8 cellular contexts compared by ENCODE assay signal in genomic region chrX:1661048-1661921, GRCh38. TPM values are rescaled to one million over a fixed set of nuclear protein-coding genes. Genes with fewer than 3 reads are reported as not detected.
DNase-seq lines count a peak whose midpoint lies in the region; ATAC-seq and TF ChIP-seq lines count a peak whose summit lies in the region.

No MANE protein-coding gene starts in this region.

- H3K4me3 ChIP-seq in DOHH2 (ENCODE audit: low read length) (peak overlapping the region; percentile 91), NT2/D1 (ENCODE audit: insufficient read length, low read depth) (no peak overlapping the region), thymus (ENCODE audit: low read length) (peak overlapping the region; percentile 41), ovary (no peak overlapping the region)

- TF ChIP-seq CTCF in DOHH2 (IDR thresholded peaks at IDR 0.05; ENCODE audit: low read depth, low read length, poor library complexity, severe bottlenecking) (no peak), ovary (IDR thresholded peaks at IDR 0.05) (no peak)

- peaks cover 9% of the 10 kb centered on the region for H3K36me3 ChIP-seq in DOHH2 (ENCODE audit: control insufficient read depth, low read length)
- no peaks in the 10 kb centered on the region for H3K36me3 ChIP-seq in NT2/D1 (ENCODE audit: insufficient read depth, insufficient read length, low read length)
- H3K36me3 ChIP-seq in thymus (ENCODE audit: control insufficient read depth, insufficient read depth) = no peaks in the 10 kb centered on the region
- no peaks in the 10 kb centered on the region for H3K36me3 ChIP-seq in ovary

- peaks cover 38% of the 10 kb centered on the region for H3K4me1 ChIP-seq in DOHH2 (ENCODE audit: control insufficient read depth, low read length)
- H3K4me1 ChIP-seq in NT2/D1 (ENCODE audit: insufficient read depth, insufficient read length) = peaks cover 2% of the 10 kb centered on the region
- H3K4me1 ChIP-seq in thymus (ENCODE audit: control insufficient read depth, insufficient read depth, low read length) = peaks cover 2% of the 10 kb centered on the region
- no peaks in the 10 kb centered on the region for H3K4me1 ChIP-seq in ovary (ENCODE audit: insufficient read depth)

- no peak for TF ChIP-seq EP300 in ovary (IDR thresholded peaks at IDR 0.05)

- no peak overlapping the region for H3K9ac ChIP-seq in NT2/D1 (ENCODE audit: insufficient read length, low read depth)

- 81% methylated on average over 16 of the region's 16 CpGs for WGBS in thymus
- WGBS in ovary, 3 donors = 72 to 74% (median 73%) methylated on average over 16 of the region's 16 CpGs

- no peaks in the 10 kb centered on the region for H4K20me1 ChIP-seq in DOHH2 (ENCODE audit: control insufficient read depth, insufficient read depth, low read depth, low read length)

- peaks cover 56% of the 10 kb centered on the region for H3K79me2 ChIP-seq in DOHH2 (ENCODE audit: control insufficient read depth, low read length)

- H3K27ac ChIP-seq in DOHH2 (ENCODE audit: low read depth, low read length) = peak overlapping the region; percentile 79
- H3K27ac ChIP-seq in thymus (ENCODE audit: low read depth) = peak overlapping the region; percentile 76
- no peak overlapping the region for H3K27ac ChIP-seq in ovary

- ATAC-seq in GM21528 (IDR thresholded peaks at IDR 0.05; ENCODE audit: low FRiP score, unreplicated experiment) (peak; percentile 88), GM19397 (IDR thresholded peaks at IDR 0.05; ENCODE audit: unreplicated experiment) (no peak)

- peak overlapping the region; percentile 75 for H3K4me2 ChIP-seq in DOHH2 (ENCODE audit: low read length)

- no peaks in the 10 kb centered on the region for H3K9me3 ChIP-seq in DOHH2 (ENCODE audit: control insufficient read depth, insufficient read depth, low read length)
- H3K9me3 ChIP-seq in NT2/D1 (ENCODE audit: insufficient read depth, low read length) = peaks cover 4% of the 10 kb centered on the region; the same call in 1 of the 2 replicates
- no peaks in the 10 kb centered on the region for H3K9me3 ChIP-seq in thymus (ENCODE audit: control insufficient read depth)
- H3K9me3 ChIP-seq in ovary = no peaks in the 10 kb centered on the region

- TF ChIP-seq POLR2A in ovary (IDR thresholded peaks at IDR 0.05) = no peak

- intact Hi-C loops in ovary (cut with DNase I) = no loop called here

- peak; percentile 28 for DNase-seq in NT2/D1 (ENCODE audit: low read depth, low spot score)
- DNase-seq in activated gamma-delta T cell treated with anti-CD3 and anti-CD28 coated beads, Interleukin-2, amount 50 U/mL, for 16 hours (ENCODE audit: low read depth) = peak; percentile 57
- DNase-seq in midbrain (lab: John Stamatoyannopoulos, UW) = peak; percentile 20
- DNase-seq in ovary = no peak

- H3K27me3 ChIP-seq in DOHH2 (ENCODE audit: control insufficient read depth, low read length) = no peaks in the 10 kb centered on the region
- no peaks in the 10 kb centered on the region for H3K27me3 ChIP-seq in NT2/D1 (ENCODE audit: insufficient read depth, insufficient read length)
- H3K27me3 ChIP-seq in thymus (ENCODE audit: control insufficient read depth, insufficient read depth) = no peaks in the 10 kb centered on the region
- no peaks in the 10 kb centered on the region for H3K27me3 ChIP-seq in ovary

- no peaks in the 10 kb centered on the region for H3K9me2 ChIP-seq in DOHH2 (replicated peaks; ENCODE audit: control insufficient read depth, low read length)

- H3F3A ChIP-seq in DOHH2 (ENCODE audit: control insufficient read depth, insufficient read depth) = peaks cover 4% of the 10 kb centered on the region; the same call in 1 of the 2 replicates

RNA-seq across cellular contexts. Expression of gene ASMT, which starts 46.4 kb away (rescaled TPM):
- polyA plus RNA-seq in thymus (0.46 TPM), ovary (under 1 TPM in 1 of 2 donors, not detected in 1; 0.23 TPM)
- under 1 TPM in 4 of 7 donors, not detected in 3; 0.35 to 0.50 (median 0.39) TPM for total RNA-seq in ovary

Comparison
In these comparisons a context has a peak if more than half of its experiments do, and no peak if none do; other contexts are left out.
1. H3K27ac ChIP-seq: peak in DOHH2 (single experiment) and thymus (single experiment); none in ovary (0 of 2).
2. H3K4me3 ChIP-seq: peak in DOHH2 (single experiment) and thymus (single experiment); none in NT2/D1 (single experiment) and ovary (single experiment).
3. DNase-seq: peak in NT2/D1 (single experiment), activated gamma-delta T cell treated with anti-CD3 and anti-CD28 coated beads, Interleukin-2, amount 50 U/mL, for 16 hours (single experiment) and midbrain (single experiment); none in ovary (0 of 5).